Comparison of ENCODE assay signal across 26 cellular contexts in genomic region chr5:166493042-166493441, GRCh38.
"Had no signal": no experiment of that assay in that cellular context is flagged by ENCODE, and none has a peak within 500 bp of the region (broad histone marks: within the 10 kb centered on the region; RNA-seq: fewer than 3 reads in every experiment).

No MANE protein-coding gene starts in this region.

- H3K9me3 ChIP-seq: gastrocnemius medialis had no signal

- H3K27ac ChIP-seq: brain microvascular endothelial cell, foreskin keratinocyte, gastrocnemius medialis, WERI-Rb-1 had no signal

- H3K27me3 ChIP-seq: brain microvascular endothelial cell, foreskin keratinocyte, gastrocnemius medialis had no signal

- H3K36me3 ChIP-seq: brain microvascular endothelial cell, gastrocnemius medialis, WERI-Rb-1 had no signal

- H3K4me3 ChIP-seq: gastrocnemius medialis had no signal

- ATAC-seq: activated CD4-positive, CD25-positive, alpha-beta regulatory T cell treated with anti-CD3 and anti-CD28 coated beads, Interleukin-2, amount 50 U/mL, for 24 hours; activated CD8-positive, alpha-beta T cell treated with anti-CD3 and anti-CD28 coated beads for 36 hours; activated T-cell treated with anti-CD3 and anti-CD28 coated beads, Interleukin-2, amount 50 U/mL, for 4 hours; activated T-helper 17 cell treated with anti-CD3 and anti-CD28 coated beads, Interleukin-2, amount 50 U/mL, for 72 hours; esophagus mucosa; foreskin keratinocyte; gastrocnemius medialis; T-cell; T-helper 17 cell had no signal

- H3K4me1 ChIP-seq: foreskin keratinocyte, gastrocnemius medialis had no signal

- DNase-seq: activated B cell treated with CpG ODN at 0.5 μM for 24 hours; activated CD4-positive, alpha-beta T cell treated with anti-CD3 and anti-CD28 coated beads for 48 hours; activated CD4-positive, alpha-beta T cell treated with anti-CD3 and anti-CD28 coated beads, Interleukin-2, amount 50 U/mL, for 1 hour; activated CD4-positive, alpha-beta T cell treated with anti-CD3 and anti-CD28 coated beads, Interleukin-2, amount 50 U/mL, for 48 hours; activated CD8-positive, alpha-beta memory T cell treated with anti-CD3 and anti-CD28 coated beads for 24 hours; activated CD8-positive, alpha-beta T cell treated with anti-CD3 and anti-CD28 coated beads for 36 hours; activated effector memory CD4-positive, alpha-beta T cell treated with Interleukin-2 at 50 U/mL for 16 hours; activated gamma-delta T cell treated with Interleukin-2 at 50 U/mL for 16 hours; activated naive CD4-positive, alpha-beta T cell treated with anti-CD3 and anti-CD28 coated beads, Interleukin-2, amount 50 U/mL, for 16 hours; activated naive CD4-positive, alpha-beta T cell treated with Interleukin-2 at 50 U/mL for 16 hours; activated T-cell treated with anti-CD3 and anti-CD28 coated beads, Interleukin-2, amount 50 U/mL, for 4 hours; amniotic stem cell; anterior cingulate cortex; brain microvascular endothelial cell; effector CD8-positive, alpha-beta T cell; foreskin keratinocyte; gastrocnemius medialis; glutamatergic neuron; SW 1271; T-cell; T-helper 17 cell; T1000; WERI-Rb-1 had no signal
